Comparison of ENCODE assay signal across 14 cellular contexts in the genomic region with DNA sequence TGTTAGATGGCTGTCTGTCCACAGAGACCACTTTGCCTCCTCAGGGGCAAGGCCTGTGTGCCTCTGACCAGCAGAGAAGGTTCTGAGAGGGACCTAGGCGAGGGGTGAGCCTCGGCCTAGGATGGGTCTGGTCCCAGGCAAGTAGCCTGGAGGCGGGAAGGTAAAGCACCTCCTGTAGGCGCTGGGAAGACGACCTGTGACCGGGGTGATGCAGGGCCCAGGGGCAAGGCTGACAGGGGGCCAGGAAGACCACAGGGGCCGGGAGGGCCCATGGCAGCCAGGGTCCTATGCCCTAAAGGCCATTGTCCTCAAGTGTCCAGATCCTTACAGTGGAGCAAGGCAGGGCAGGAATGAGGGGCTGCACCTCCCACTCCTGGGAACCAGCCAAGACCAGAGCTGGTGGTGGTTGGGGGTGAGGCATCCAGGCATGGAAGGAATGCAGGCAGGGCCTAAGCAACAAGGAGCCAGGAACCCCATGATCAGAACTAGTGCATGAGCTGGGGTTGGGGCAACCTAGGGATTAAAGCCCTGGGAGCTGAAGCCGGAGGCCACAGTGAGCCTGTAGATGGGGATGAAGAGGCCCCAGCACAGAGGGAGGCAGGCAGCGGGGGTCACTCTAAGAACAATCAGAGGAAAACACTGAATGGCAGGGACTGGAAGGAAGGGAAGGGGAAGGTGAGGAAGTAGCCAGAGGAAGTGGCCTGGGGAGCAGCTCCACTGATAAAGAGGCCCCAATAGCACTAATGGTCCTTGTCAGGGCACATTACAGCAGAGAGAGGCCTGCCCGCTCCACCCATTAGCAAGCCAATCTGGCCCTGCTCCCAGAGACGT. TPM values are rescaled to one million over a fixed set of nuclear protein-coding genes. Genes with fewer than 3 reads are reported as not detected.
DNase-seq lines count a peak whose midpoint lies in the region; ATAC-seq and TF ChIP-seq lines count a peak whose summit lies in the region.
"Had no signal": no experiment of that assay in that cellular context is flagged by ENCODE, and none has a peak within 500 bp of the region (broad histone marks: within the 10 kb centered on the region; RNA-seq: fewer than 3 reads in every experiment).

No MANE protein-coding gene starts in this region.

- H3K9me3 Mint-ChIP-seq in endothelial cell (ENCODE audit: unreplicated experiment) (no peaks in the 10 kb centered on the region), nephron (no peaks in the 10 kb centered on the region)
- H3K9me3 Mint-ChIP-seq in activated T-helper 2 cell treated with anti-CD3 and anti-CD28 coated beads, Interferon-gamma antibody, Interleukin-2, Interleukin-4, amounts not matched to agents 10 μg/mL and 5 μg/mL and 100 μg/mL, durations not matched to agents 14 hours and 24 hours and 36 hours: no peaks in the 10 kb centered on the region

- peak; percentile 31; the same call in 1 of the 2 replicates for TF ChIP-seq RAD21 in Ishikawa (IDR thresholded peaks at IDR 0.05; ENCODE audit: low read depth)

- H3K27ac Mint-ChIP-seq in endothelial cell (ENCODE audit: unreplicated experiment) (peak overlapping the region; percentile 98), nephron (peak overlapping the region; percentile 85 to 92 (median 88))
- no peak overlapping the region for H3K27ac Mint-ChIP-seq in activated T-helper 2 cell treated with anti-CD3 and anti-CD28 coated beads, Interferon-gamma antibody, Interleukin-2, Interleukin-4, amounts not matched to agents 10 μg/mL and 5 μg/mL and 100 μg/mL, durations not matched to agents 14 hours and 24 hours and 36 hours

- H3K4me1 ChIP-seq in mucosa of descending colon (ENCODE audit: low read depth): no peaks in the 10 kb centered on the region
- H3K4me1 ChIP-seq: ascending aorta had no signal

- H3K4me1 Mint-ChIP-seq in endothelial cell (ENCODE audit: unreplicated experiment): peaks cover 87% of the 10 kb centered on the region
- peaks cover 70% of the 10 kb centered on the region for H3K4me1 Mint-ChIP-seq in nephron
- no peaks in the 10 kb centered on the region for H3K4me1 Mint-ChIP-seq in activated T-helper 2 cell treated with anti-CD3 and anti-CD28 coated beads, Interferon-gamma antibody, Interleukin-2, Interleukin-4, amounts not matched to agents 10 μg/mL and 5 μg/mL and 100 μg/mL, durations not matched to agents 14 hours and 24 hours and 36 hours (ENCODE audit: low read depth)

- H3K36me3 Mint-ChIP-seq in endothelial cell (ENCODE audit: low read depth, unreplicated experiment) (peaks cover 58% of the 10 kb centered on the region), nephron (ENCODE audit: low read depth) (no peaks in the 10 kb centered on the region)
- H3K36me3 Mint-ChIP-seq in activated T-helper 2 cell treated with anti-CD3 and anti-CD28 coated beads, Interferon-gamma antibody, Interleukin-2, Interleukin-4, amounts not matched to agents 10 μg/mL and 5 μg/mL and 100 μg/mL, durations not matched to agents 14 hours and 24 hours and 36 hours (ENCODE audit: low read depth): no peaks in the 10 kb centered on the region

- H3K4me3 Mint-ChIP-seq in endothelial cell (ENCODE audit: unreplicated experiment) (peak overlapping the region; percentile 42), nephron (no peak overlapping the region)
- no peak overlapping the region for H3K4me3 Mint-ChIP-seq in activated T-helper 2 cell treated with anti-CD3 and anti-CD28 coated beads, Interferon-gamma antibody, Interleukin-2, Interleukin-4, amounts not matched to agents 10 μg/mL and 5 μg/mL and 100 μg/mL, durations not matched to agents 14 hours and 24 hours and 36 hours (ENCODE audit: low read depth)

- no peaks in the 10 kb centered on the region for H3K36me3 ChIP-seq in mucosa of descending colon (ENCODE audit: low read depth)
- H3K36me3 ChIP-seq: ascending aorta, esophagus squamous epithelium, neutrophil had no signal

- TF ChIP-seq EP300 in Ishikawa (IDR thresholded peaks at IDR 0.05; ENCODE audit: borderline replicate concordance): peak; percentile 95

- peaks cover 36% of the 10 kb centered on the region for H3K27me3 Mint-ChIP-seq in endothelial cell (ENCODE audit: unreplicated experiment)
- peaks cover 9% of the 10 kb centered on the region for H3K27me3 Mint-ChIP-seq in nephron (ENCODE audit: low read depth)
- H3K27me3 Mint-ChIP-seq in activated T-helper 2 cell treated with anti-CD3 and anti-CD28 coated beads, Interferon-gamma antibody, Interleukin-2, Interleukin-4, amounts not matched to agents 10 μg/mL and 5 μg/mL and 100 μg/mL, durations not matched to agents 14 hours and 24 hours and 36 hours (ENCODE audit: low read depth): peaks cover 3% of the 10 kb centered on the region

- DNase-seq in AG10803 (ENCODE audit: low read depth) (peak; percentile 71), endothelial cell (ENCODE audit: low spot score) (peak; percentile 63), mucosa of descending colon (no peak), epidermal melanocyte (ENCODE audit: insufficient read length, low spot score) (no peak)
- DNase-seq in activated T-helper 2 cell treated with anti-CD3 and anti-CD28 coated beads, Interferon-gamma antibody, Interleukin-2, Interleukin-4, amounts not matched to agents 10 μg/mL and 5 μg/mL and 100 μg/mL, durations not matched to agents 14 hours and 24 hours and 36 hours (ENCODE audit: low spot score): no peak
- DNase-seq: activated T-cell treated with anti-CD3 and anti-CD28 coated beads, Interleukin-2, amount 50 U/mL, for 48 hours; AML-193; esophagus squamous epithelium; NCI-H2081 treated with DMSO at 0.1 percent for 48 hours had no signal

- H3K4me3 ChIP-seq in AG10803 (ENCODE audit: low read length) (no peak overlapping the region), mucosa of descending colon (no peak overlapping the region)
- H3K4me3 ChIP-seq: ascending aorta, esophagus squamous epithelium had no signal

- intact Hi-C loops in activated T-helper 2 cell treated with anti-CD3 and anti-CD28 coated beads, Interferon-gamma antibody, Interleukin-2, Interleukin-4, amounts not matched to agents 10 μg/mL and 5 μg/mL and 100 μg/mL, durations not matched to agents 14 hours and 24 hours and 36 hours (cut with micrococcal nuclease): no loop called here
- intact Hi-C loops in mucosa of descending colon (cut with DNase I, micrococcal nuclease): no loop called here

- TF ChIP-seq CTCF in AG10803 (conservative IDR thresholded peaks at IDR 0.05; ENCODE audit: low read length): no peak
- no peak for TF ChIP-seq CTCF in endothelial cell (IDR thresholded peaks at IDR 0.05; ENCODE audit: unreplicated experiment)
- no peak for TF ChIP-seq CTCF in nephron (IDR thresholded peaks at IDR 0.05; ENCODE audit: unreplicated experiment in 3 of 3)
- TF ChIP-seq CTCF in mucosa of descending colon (IDR thresholded peaks at IDR 0.05): no peak

- ATAC-seq in GM21529 (IDR thresholded peaks at IDR 0.05; ENCODE audit: unreplicated experiment) (no peak), mucosa of descending colon (no peak)

- H3K9me3 ChIP-seq in mucosa of descending colon: no peaks in the 10 kb centered on the region
- H3K9me3 ChIP-seq: ascending aorta, esophagus squamous epithelium, neutrophil had no signal

TF ChIP-seq in Ishikawa, 13 proteins besides CTCF, POLR2A, EP300 and RAD21:
- TF ChIP-seq YY1 (IDR thresholded peaks at IDR 0.05; ENCODE audit: low read depth) (peak; percentile 47), NFIC (IDR thresholded peaks at IDR 0.05) (peak; percentile 95), FOXM1 (IDR thresholded peaks at IDR 0.05; ENCODE audit: borderline replicate concordance, low read depth) (peak; percentile 94), ZBTB7A (IDR thresholded peaks at IDR 0.05; ENCODE audit: low read depth) (peak; percentile 95), REST (IDR thresholded peaks at IDR 0.05; ENCODE audit: low read depth) (no peak), TEAD4 (IDR thresholded peaks at IDR 0.05) (peak; percentile 96), CEBPB (IDR thresholded peaks at IDR 0.05) (no peak), TCF12 (IDR thresholded peaks at IDR 0.05; ENCODE audit: low read depth) (peak; percentile 96)

RNA-seq across cellular contexts. Expression of gene KLHL35, which starts 32.9 kb away (rescaled TPM):
- total RNA-seq in endothelial cell (ENCODE audit: unreplicated experiment) (2.8 TPM), mucosa of descending colon (1 to 10 TPM in 1 of 3 donors, under 1 TPM in 2; 0.25 to 1.7 (median 0.49) TPM)
- 0.87 and 1.6 TPM in 2 replicates for total RNA-seq in activated T-helper 2 cell treated with anti-CD3 and anti-CD28 coated beads, Interferon-gamma antibody, Interleukin-2, Interleukin-4, amounts not matched to agents 10 μg/mL and 5 μg/mL and 100 μg/mL, durations not matched to agents 14 hours and 24 hours and 36 hours
- total RNA-seq: ascending aorta had no signal

RNA-seq across cellular contexts. Expression of gene GDPD5, which starts 59.8 kb away (rescaled TPM):
- 674 TPM for total RNA-seq in endothelial cell (ENCODE audit: unreplicated experiment)
- total RNA-seq in activated T-helper 2 cell treated with anti-CD3 and anti-CD28 coated beads, Interferon-gamma antibody, Interleukin-2, Interleukin-4, amounts not matched to agents 10 μg/mL and 5 μg/mL and 100 μg/mL, durations not matched to agents 14 hours and 24 hours and 36 hours: 11.0 and 14.9 TPM in 2 replicates
- total RNA-seq in mucosa of descending colon: 1 to 10 TPM; 3.0 to 7.7 (median 4.6) TPM

Comparison
In these comparisons a context has a peak if more than half of its experiments do, and no peak if none do; other contexts are left out.
1. DNase-seq: peak in AG10803 (single experiment) and endothelial cell (single experiment); none in activated T-helper 2 cell treated with anti-CD3 and anti-CD28 coated beads, Interferon-gamma antibody, Interleukin-2, Interleukin-4, amounts not matched to agents 10 μg/mL and 5 μg/mL and 100 μg/mL, durations not matched to agents 14 hours and 24 hours and 36 hours (single experiment), mucosa of descending colon (0 of 3) and epidermal melanocyte (single experiment).
2. RNA of gene GDPD5, which starts 59.8 kb away (total RNA-seq): 674 TPM in endothelial cell (single experiment); 11.0 to 14.9 TPM in activated T-helper 2 cell treated with anti-CD3 and anti-CD28 coated beads, Interferon-gamma antibody, Interleukin-2, Interleukin-4, amounts not matched to agents 10 μg/mL and 5 μg/mL and 100 μg/mL, durations not matched to agents 14 hours and 24 hours and 36 hours and 3.0 to 7.7 TPM in mucosa of descending colon; every median in the first group is over 10 times any median in the second.